Comparison of ENCODE assay signal across 9 cellular contexts in genomic region chr16:14307059-14307531, GRCh38.
DNase-seq lines count a peak whose midpoint lies in the region; ATAC-seq and TF ChIP-seq lines count a peak whose summit lies in the region.
"Had no signal": no experiment of that assay in that cellular context is flagged by ENCODE, and none has a peak within 500 bp of the region (broad histone marks: within the 10 kb centered on the region; RNA-seq: fewer than 3 reads in every experiment).

No MANE protein-coding gene starts in this region.

- no peaks in the 10 kb centered on the region for H3K36me3 ChIP-seq in HUES6 (ENCODE audit: control insufficient read depth, insufficient read depth, low read length)
- peaks cover 0 to 2% (median 0%) of the 10 kb centered on the region in 4 donors for H3K36me3 ChIP-seq in liver (ENCODE audit: control insufficient read depth in 4 of 4, insufficient read depth in 3 of 4, low read depth in 1 of 4, low read length in 3 of 4)

- DNase-seq in GOT3 (lab: John Stamatoyannopoulos, UW), result no peak
- DNase-seq in activated gamma-delta T cell (lab: John Stamatoyannopoulos, UW), result no peak
- DNase-seq: MM.1S, NCI-H446 treated with DMSO at 0.1 percent for 48 hours had no signal

- H3K27me3 ChIP-seq in HUES6 (ENCODE audit: control insufficient read depth, insufficient read depth, low read length), result peaks cover 8% of the 10 kb centered on the region
- no peaks in the 10 kb centered on the region for H3K27me3 ChIP-seq in liver (ENCODE audit: control insufficient read depth in 4 of 4, insufficient read depth in 4 of 4, low read length in 3 of 4)

- peaks cover 64% of the 10 kb centered on the region for H3K4me1 ChIP-seq in HUES6 (ENCODE audit: control insufficient read depth, insufficient read depth, low read length)
- peaks cover 8 to 50% (median 31%) of the 10 kb centered on the region in 4 donors for H3K4me1 ChIP-seq in liver (ENCODE audit: control insufficient read depth in 4 of 4, insufficient read depth in 4 of 4, low read length in 3 of 4)

- H3K4me3 ChIP-seq in HUES6 (ENCODE audit: low read depth, low read length) (no peak overlapping the region), liver (ENCODE audit: low read depth in 1 of 3, low read length in 3 of 3) (no peak overlapping the region)

- no peak for TF ChIP-seq RAD21 in liver (IDR thresholded peaks at IDR 0.05)

- ATAC-seq in HG02840 (IDR thresholded peaks at IDR 0.05; ENCODE audit: low FRiP score, unreplicated experiment), result no peak

- WGBS in liver, result 74% methylated on average over 10 of the region's 10 CpGs

- no peaks in the 10 kb centered on the region for H3K9me3 ChIP-seq in HUES6 (ENCODE audit: control insufficient read depth, insufficient read depth, low read depth, low read length)
- no peaks in the 10 kb centered on the region for H3K9me3 ChIP-seq in liver (ENCODE audit: control insufficient read depth in 4 of 4, low read length in 3 of 4)

- TF ChIP-seq CTCF in liver (IDR thresholded peaks at IDR 0.05; ENCODE audit: low read depth, low read length, missing input control), result no peak

- peak overlapping the region; percentile 27; the same call in 1 of the 2 replicates for H3K27ac ChIP-seq in HUES6 (ENCODE audit: low read depth, low read length)
- peak overlapping the region; percentile 17 for H3K27ac ChIP-seq in angular gyrus (ENCODE audit: low read depth, low read length)
- H3K27ac ChIP-seq in liver (ENCODE audit: low read depth in 1 of 2, low read length in 2 of 2), result peak overlapping the region; percentile 32 to 66
- H3K27ac ChIP-seq in temporal lobe (ENCODE audit: low read depth, low read length), result peak overlapping the region; percentile 36

- H3K9ac ChIP-seq in HUES6 (ENCODE audit: low read length), result peak overlapping the region; percentile 15
- peak overlapping the region in 1 of 2 donors; percentile 3 for H3K9ac ChIP-seq in liver (ENCODE audit: low read depth in 1 of 2, low read length in 2 of 2)

TF ChIP-seq in liver, 16 proteins besides CTCF, POLR2A, EP300 and RAD21:
- TF ChIP-seq NR2F2 (IDR thresholded peaks at IDR 0.05), result no peak
- no peak for TF ChIP-seq SP1 (IDR thresholded peaks at IDR 0.05)
- TF ChIP-seq REST (IDR thresholded peaks at IDR 0.05), result no peak
- TF ChIP-seq ATF3 (IDR thresholded peaks at IDR 0.05), result no peak
- TF ChIP-seq FOXA2 (IDR thresholded peaks at IDR 0.05), result no peak
- TF ChIP-seq HNF4A (conservative IDR thresholded peaks at IDR 0.05), result no peak
- no peak for TF ChIP-seq EGR1 (IDR thresholded peaks at IDR 0.05; ENCODE audit: low read depth in 2 of 2)
- TF ChIP-seq HNF4G (IDR thresholded peaks at IDR 0.05), result no peak
- TF ChIP-seq MAX (IDR thresholded peaks at IDR 0.05), result no peak
- TF ChIP-seq ZBTB33 (IDR thresholded peaks at IDR 0.05), result no peak
- no peak for TF ChIP-seq JUND (IDR thresholded peaks at IDR 0.05)
- no peak for TF ChIP-seq YY1 (IDR thresholded peaks at IDR 0.05)
- TF ChIP-seq GABPA (IDR thresholded peaks at IDR 0.05 in 1 of 2, conservative IDR thresholded peaks at IDR 0.05 in 1 of 2), result no peak
- no peak for TF ChIP-seq FOXA1 (IDR thresholded peaks at IDR 0.05)
- no peak for TF ChIP-seq RXRA (IDR thresholded peaks at IDR 0.05)
- no peak for TF ChIP-seq TAF1 (conservative IDR thresholded peaks at IDR 0.05)
